ENCODE assay signal across 8 cellular contexts in genomic region chr3:77320514-77320913, GRCh38.
DNase-seq lines count a peak whose midpoint lies in the region; ATAC-seq and TF ChIP-seq lines count a peak whose summit lies in the region.

No MANE protein-coding gene starts in this region.

- H3K36me3 Mint-ChIP-seq in effector memory CD8-positive, alpha-beta T cell (ENCODE audit: insufficient read depth), result no peaks in the 10 kb centered on the region

- TF ChIP-seq CTCF in C4-2B (conservative IDR thresholded peaks at IDR 0.05) (peak; percentile 75), astrocyte of the spinal cord (IDR thresholded peaks at IDR 0.05; ENCODE audit: low read depth, low read length) (peak; percentile 76), right lobe of liver (IDR thresholded peaks at IDR 0.05) (peak; percentile 29 to 76 (median 70))

- no peak overlapping the region for H3K4me3 ChIP-seq in astrocyte of the spinal cord (ENCODE audit: low read depth, low read length)
- peak overlapping the region in 2 of 3 donors; percentile 22 to 25 for H3K4me3 ChIP-seq in right lobe of liver

- H3K27ac ChIP-seq in C4-2B, result no peak overlapping the region
- no peak overlapping the region for H3K27ac ChIP-seq in right lobe of liver

- peaks cover 3 to 8% of the 10 kb centered on the region in 2 donors for H3K9me3 Mint-ChIP-seq in effector memory CD8-positive, alpha-beta T cell

- no peaks in the 10 kb centered on the region for H3K4me1 Mint-ChIP-seq in effector memory CD8-positive, alpha-beta T cell (ENCODE audit: low read depth in 2 of 2)

- no peaks in the 10 kb centered on the region for H3K9me3 ChIP-seq in right lobe of liver

- no peaks in the 10 kb centered on the region for H3K4me1 ChIP-seq in right lobe of liver

- H3K27me3 Mint-ChIP-seq in effector memory CD8-positive, alpha-beta T cell, result no peaks in the 10 kb centered on the region

- DNase-seq in Kasumi-1 (lab: John Stamatoyannopoulos, UW) (peak; percentile 70 to 73), astrocyte of the spinal cord (ENCODE audit: low read depth, low spot score) (peak; percentile 67), right lobe of liver (no peak), retina (no peak)
- no peak for DNase-seq in effector memory CD8-positive, alpha-beta T cell
- no peak for DNase-seq in stimulated activated naive CD4-positive, alpha-beta T cell treated with Interleukin-2 at 50 U/mL for 16 hours (lab: John Stamatoyannopoulos, UW)

- no peaks in the 10 kb centered on the region for H3K36me3 ChIP-seq in right lobe of liver

- 6% methylated on average over 3 of the region's 3 CpGs for WGBS in right lobe of liver (ENCODE audit: insufficient coverage, low coverage, low lambda C conversion rate, missing lambda C conversion rate)

- intact Hi-C loops in right lobe of liver (cut with DNase I), result no loop called here

- no peaks in the 10 kb centered on the region for H3K27me3 ChIP-seq in right lobe of liver

- ATAC-seq in right lobe of liver (peak in 3 of 4 donors; percentile 32 to 61 (median 34)), GM21423 (IDR thresholded peaks at IDR 0.05; ENCODE audit: unreplicated experiment) (no peak)
- no peak for ATAC-seq in effector memory CD8-positive, alpha-beta T cell (replicated peaks)

- in situ Hi-C loops in astrocyte of the spinal cord (cut with HindIII; ENCODE audit: low sequenced_read_pairs), result no loop called here

- H3K27ac Mint-ChIP-seq in effector memory CD8-positive, alpha-beta T cell, result no peak overlapping the region

- no peak for TF ChIP-seq POLR2A in right lobe of liver (IDR thresholded peaks at IDR 0.05)

- no peak overlapping the region for H3K4me3 Mint-ChIP-seq in effector memory CD8-positive, alpha-beta T cell

Comparison
In these comparisons a context has a peak if more than half of its experiments do, and no peak if none do; other contexts are left out.
1. DNase-seq: peak in Kasumi-1 (2 of 2) and astrocyte of the spinal cord (single experiment); none in right lobe of liver (0 of 3), effector memory CD8-positive, alpha-beta T cell (0 of 3), stimulated activated naive CD4-positive, alpha-beta T cell treated with Interleukin-2 at 50 U/mL for 16 hours (single experiment) and retina (single experiment).
2. ATAC-seq: peak in right lobe of liver (3 of 4); none in effector memory CD8-positive, alpha-beta T cell (single experiment) and GM21423 (single experiment).
3. Peak in every context shown above with its lines, with median percentiles within 50 percentile points of each other: CTCF ChIP-seq.